In the genomic region with DNA sequence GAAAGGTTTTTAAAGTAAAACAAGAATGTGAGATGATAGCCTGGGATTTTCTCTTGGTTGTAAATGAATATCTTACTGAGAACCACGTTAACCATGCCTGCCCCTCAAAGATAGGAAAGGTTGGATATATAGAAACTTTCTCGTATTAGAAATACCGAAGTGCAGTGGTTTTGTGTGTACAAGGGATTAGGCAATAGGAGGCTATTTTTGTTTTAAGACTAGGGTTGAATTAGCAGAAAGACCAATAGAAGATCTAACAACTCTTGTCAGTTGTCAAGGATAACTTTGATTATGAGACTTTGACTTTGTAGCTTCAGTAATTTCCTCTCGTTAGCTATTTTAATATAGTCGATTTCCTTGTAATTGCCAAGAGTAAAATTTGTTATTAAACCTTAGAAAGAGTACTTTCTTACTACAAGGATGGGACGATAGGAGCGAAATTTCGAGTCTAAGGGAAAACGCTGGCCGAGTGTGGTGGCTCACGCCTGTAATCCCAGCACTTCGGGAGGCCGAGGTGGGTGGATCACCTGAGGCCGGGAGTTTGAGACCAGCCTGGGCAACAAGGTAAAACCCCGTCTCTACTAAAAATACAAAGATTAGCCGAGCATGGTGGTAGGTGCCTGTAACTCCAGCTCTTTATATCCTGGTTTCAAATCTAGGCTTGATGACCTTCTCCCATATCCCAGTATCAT, we compare ENCODE assay signal across 1 cellular context.
TF ChIP-seq lines count a peak whose summit lies in the region.

No MANE protein-coding gene starts in this region.

TF ChIP-seq in SK-N-SH, 30 proteins besides CTCF, POLR2A, EP300 and RAD21 (continued from another document):
- TF ChIP-seq TAF1 (IDR thresholded peaks at IDR 0.05; ENCODE audit: borderline replicate concordance, low read depth, low read length): no peak
- TF ChIP-seq EZH2phosphoT487 (IDR thresholded peaks at IDR 0.05; ENCODE audit: borderline replicate concordance, low read depth): no peak
- no peak for TF ChIP-seq POLR2AphosphoS5 (IDR thresholded peaks at IDR 0.05; ENCODE audit: low read depth, low read length)
- no peak for TF ChIP-seq JUND (IDR thresholded peaks at IDR 0.05)
